Comparison of ENCODE assay signal across 20 cellular contexts in the genomic region with DNA sequence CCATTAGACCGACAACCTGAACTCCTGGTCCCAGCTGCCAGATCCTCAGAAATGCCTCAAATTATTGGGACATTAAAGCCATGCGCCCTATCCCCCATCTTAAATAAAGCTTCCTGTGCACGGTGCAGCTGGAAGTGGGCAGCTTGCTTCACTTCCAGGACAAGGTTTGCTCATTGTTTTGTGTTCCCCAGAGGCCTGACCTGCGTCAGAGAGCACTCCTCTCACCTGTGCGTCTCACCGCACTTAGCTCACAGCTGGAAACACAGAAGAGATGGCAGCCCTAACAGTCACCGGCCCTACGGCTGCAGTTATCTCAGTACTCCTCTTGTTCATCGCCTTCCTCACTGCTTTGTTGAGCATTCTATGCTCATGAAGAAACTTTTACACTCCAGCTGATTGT.
A peak's percentile ranks its signal among the peaks of the same experiment; 100 is the strongest.
DNase-seq lines count a peak whose midpoint lies in the region; ATAC-seq, FAIRE-seq and TF ChIP-seq lines count a peak whose summit lies in the region.
"Had no signal": no experiment of that assay in that cellular context is flagged by ENCODE, and none has a peak within 500 bp of the region (broad histone marks: within the 10 kb centered on the region; RNA-seq: fewer than 3 reads in every experiment).

No MANE protein-coding gene starts in this region.

- H3K9me3 Mint-ChIP-seq in HFFc6 (no peaks in the 10 kb centered on the region), neural crest cell (no peaks in the 10 kb centered on the region)
- H3K9me3 Mint-ChIP-seq: CD8-positive, alpha-beta T cell had no signal

- H3K27ac Mint-ChIP-seq in HFFc6 (0 out of 2 replicates have a peak overlapping the region, but pooled peaks have one; percentile 20), neural crest cell (ENCODE audit: unreplicated experiment) (peak overlapping the region; percentile 45)
- H3K27ac Mint-ChIP-seq: CD8-positive, alpha-beta T cell had no signal

- H3K36me3 Mint-ChIP-seq in HFFc6 (ENCODE audit: low read depth) (no peaks in the 10 kb centered on the region), neural crest cell (ENCODE audit: low read depth) (no peaks in the 10 kb centered on the region)
- H3K36me3 Mint-ChIP-seq: CD8-positive, alpha-beta T cell had no signal

- H3K4me3 Mint-ChIP-seq in HFFc6, result no peak overlapping the region; the same call in 1 of the 2 replicates
- H3K4me3 Mint-ChIP-seq in neural crest cell, result no peak overlapping the region
- H3K4me3 Mint-ChIP-seq: CD8-positive, alpha-beta T cell had no signal

- peak overlapping the region; percentile 67 for H3K4me2 ChIP-seq in BLaER1
- H3K4me2 ChIP-seq: A549, SK-N-SH had no signal

- ATAC-seq in GM18858 (IDR thresholded peaks at IDR 0.05; ENCODE audit: unreplicated experiment) (no peak), SK-N-SH treated with all-trans-retinoic acid at 6 μM for 48 hours (no peak)
- ATAC-seq: A549; CD8-positive, alpha-beta T cell had no signal

- no peak overlapping the region for H3K4me3 ChIP-seq in BLaER1
- H3K4me3 ChIP-seq: A549, GM23248 had no signal

- H4K20me1 ChIP-seq in BLaER1, result no peaks in the 10 kb centered on the region

- no peak overlapping the region for H3K27ac ChIP-seq in BLaER1
- H3K27ac ChIP-seq: A549, GM23248 had no signal

- H3K4me1 Mint-ChIP-seq in HFFc6 (ENCODE audit: low read depth), result peaks cover 41% of the 10 kb centered on the region
- no peaks in the 10 kb centered on the region for H3K4me1 Mint-ChIP-seq in neural crest cell

- peaks cover 13% of the 10 kb centered on the region for H3K9me3 ChIP-seq in BLaER1
- H3K9me3 ChIP-seq: A549, SK-N-SH had no signal

- no peaks in the 10 kb centered on the region for H3K36me3 ChIP-seq in BLaER1

- H3K27me3 Mint-ChIP-seq in HFFc6 (ENCODE audit: insufficient read depth), result peaks cover 13% of the 10 kb centered on the region
- peaks cover 11% of the 10 kb centered on the region for H3K27me3 Mint-ChIP-seq in neural crest cell (ENCODE audit: low read depth)

- H3K27me3 ChIP-seq in BLaER1, result no peaks in the 10 kb centered on the region

- FAIRE-seq in RCC 7860 (lab: Jason Lieb, UNC), result no peak
- FAIRE-seq: A549 had no signal

- TF ChIP-seq CTCF in HFFc6 (IDR thresholded peaks at IDR 0.05) (no peak), neural crest cell (conservative IDR thresholded peaks at IDR 0.05) (no peak)

- DNase-seq in HFFc6 (no peak), RCC 7860 (ENCODE audit: low spot score) (peak; percentile 37), neural crest cell (ENCODE audit: low read depth, low spot score) (no peak), NOMO-1 (lab: John Stamatoyannopoulos, UW; ENCODE audit: unreplicated experiment in 2 of 2) (no peak)
- DNase-seq: CD8-positive, alpha-beta T cell; GDM1; KBM-7; NCI-H1105; NCI-H1694 treated with DMSO at 0.1 percent for 48 hours; NCI-H2171 treated with DMSO at 0.1 percent for 48 hours; NCI-H446; NCI-H526 treated with DMSO at 0.1 percent for 48 hours; SHP77; SK-N-SH; T-helper 1 cell had no signal

- peaks cover 37% of the 10 kb centered on the region for H3K4me1 ChIP-seq in BLaER1
- H3K4me1 ChIP-seq: A549 had no signal

- no peak overlapping the region for H3K9ac ChIP-seq in BLaER1
- H3K9ac ChIP-seq: GM23248, SK-N-SH had no signal

TF ChIP-seq in SK-N-SH treated with all-trans-retinoic acid at 6 μM for 48 hours, 23 proteins besides CTCF, POLR2A, EP300 and RAD21:
- no peak for TF ChIP-seq TOX (CRISPR knock-in tag; IDR thresholded peaks at IDR 0.05; ENCODE audit: borderline replicate concordance)
- TF ChIP-seq ZNF565 (CRISPR knock-in tag; conservative IDR thresholded peaks at IDR 0.05; ENCODE audit: low read depth), result no peak
- TF ChIP-seq PPARA (CRISPR knock-in tag; IDR thresholded peaks at IDR 0.05; ENCODE audit: borderline replicate concordance), result no peak
- TF ChIP-seq, protein P1, sequence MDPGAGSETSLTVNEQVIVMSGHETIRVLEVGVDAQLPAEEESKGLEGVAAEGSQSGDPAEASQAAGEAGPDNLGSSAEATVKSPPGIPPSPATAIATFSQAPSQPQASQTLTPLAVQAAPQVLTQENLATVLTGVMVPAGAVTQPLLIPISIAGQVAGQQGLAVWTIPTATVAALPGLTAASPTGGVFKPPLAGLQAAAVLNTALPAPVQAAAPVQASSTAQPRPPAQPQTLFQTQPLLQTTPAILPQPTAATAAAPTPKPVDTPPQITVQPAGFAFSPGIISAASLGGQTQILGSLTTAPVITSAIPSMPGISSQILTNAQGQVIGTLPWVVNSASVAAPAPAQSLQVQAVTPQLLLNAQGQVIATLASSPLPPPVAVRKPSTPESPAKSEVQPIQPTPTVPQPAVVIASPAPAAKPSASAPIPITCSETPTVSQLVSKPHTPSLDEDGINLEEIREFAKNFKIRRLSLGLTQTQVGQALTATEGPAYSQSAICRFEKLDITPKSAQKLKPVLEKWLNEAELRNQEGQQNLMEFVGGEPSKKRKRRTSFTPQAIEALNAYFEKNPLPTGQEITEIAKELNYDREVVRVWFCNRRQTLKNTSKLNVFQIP (CRISPR knock-in tag; IDR thresholded peaks at IDR 0.05; ENCODE audit: borderline replicate concordance, low read depth), result no peak
- TF ChIP-seq ZNF70 (CRISPR knock-in tag; IDR thresholded peaks at IDR 0.05), result no peak
- no peak for TF ChIP-seq BACH2 (CRISPR knock-in tag; IDR thresholded peaks at IDR 0.05; ENCODE audit: borderline replicate concordance)
- no peak for TF ChIP-seq RARB (CRISPR knock-in tag; IDR thresholded peaks at IDR 0.05)
- no peak for TF ChIP-seq OSR1 (CRISPR knock-in tag; IDR thresholded peaks at IDR 0.05)
- TF ChIP-seq CSDC2 (CRISPR knock-in tag; IDR thresholded peaks at IDR 0.05), result no peak
- no peak for TF ChIP-seq ARNTL (CRISPR knock-in tag; IDR thresholded peaks at IDR 0.05; ENCODE audit: borderline replicate concordance, low read depth)
- no peak for TF ChIP-seq ZFP30 (CRISPR knock-in tag; IDR thresholded peaks at IDR 0.05)
- TF ChIP-seq PATZ1 (CRISPR knock-in tag; IDR thresholded peaks at IDR 0.05; ENCODE audit: borderline replicate concordance), result no peak
- no peak for TF ChIP-seq GLIS3 (CRISPR knock-in tag; IDR thresholded peaks at IDR 0.05)
- no peak for TF ChIP-seq ESRRG (CRISPR knock-in tag; IDR thresholded peaks at IDR 0.05)
